In the genomic region with DNA sequence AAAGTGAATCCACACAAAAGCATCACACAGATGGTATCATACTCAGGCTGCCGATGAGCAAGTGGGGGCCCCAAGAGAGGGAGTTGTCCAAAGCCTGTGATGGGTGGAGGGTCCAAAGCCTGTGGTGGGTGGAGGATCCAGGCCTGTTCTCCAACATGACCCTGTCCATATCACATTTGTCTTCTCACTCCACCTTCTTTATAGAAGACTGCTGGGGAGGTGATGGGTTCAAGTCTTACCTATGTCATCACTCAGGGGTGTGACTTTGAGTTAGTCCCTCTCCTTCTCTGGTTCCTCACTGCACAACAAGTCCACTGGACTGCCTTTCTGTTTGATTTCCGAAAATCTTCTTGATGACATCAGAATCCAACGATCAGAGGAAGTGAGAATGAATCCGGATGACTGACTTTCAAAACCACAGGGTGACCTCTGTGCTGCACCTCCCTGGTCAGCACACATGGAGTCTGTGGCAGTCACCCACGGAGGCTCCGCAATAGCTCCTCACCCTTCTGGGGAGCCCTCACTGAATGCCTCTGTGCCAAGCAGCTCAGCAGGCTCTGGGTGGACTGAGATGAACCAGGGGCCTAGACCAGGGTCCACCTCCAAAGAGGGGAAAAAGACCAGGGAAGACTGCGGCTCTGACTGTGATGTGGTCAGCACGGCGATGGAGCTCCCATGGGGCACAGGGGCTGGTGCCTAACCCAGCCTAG, we compare ENCODE assay signal across 8 cellular contexts.
DNase-seq lines count a peak whose midpoint lies in the region; ATAC-seq and TF ChIP-seq lines count a peak whose summit lies in the region.

No MANE protein-coding gene starts in this region.

- H3K9ac ChIP-seq in smooth muscle cell (ENCODE audit: low read depth): no peak overlapping the region

- H3K4me3 ChIP-seq in GM08714 (ENCODE audit: low read length) (peak overlapping the region; percentile 6; the same call in 1 of the 2 replicates), cardiac fibroblast (replicated peaks in 1 of 2; ENCODE audit: low read depth in 2 of 2, low read length in 2 of 2) (no peak overlapping the region), smooth muscle cell (no peak overlapping the region)

- peak; percentile 35 for ATAC-seq in GM21360 (IDR thresholded peaks at IDR 0.05; ENCODE audit: unreplicated experiment)
- peak; percentile 65 to 67 for ATAC-seq in stimulated activated naive B cell treated with anti-CD40 and anti-IgM and Interleukin-4, amounts not matched to agents 10 μg/mL and 1 μg/mL and 100 μg/mL, for 72 hours (replicated peaks)

- H3K27me3 Mint-ChIP-seq in stimulated activated naive B cell treated with anti-CD40 and anti-IgM and Interleukin-4, amounts not matched to agents 10 μg/mL and 1 μg/mL and 100 μg/mL, for 72 hours: no peaks in the 10 kb centered on the region

- H4K20me1 ChIP-seq in smooth muscle cell (ENCODE audit: low read depth): no peaks in the 10 kb centered on the region

- H3K27ac ChIP-seq in smooth muscle cell (ENCODE audit: low read depth): no peak overlapping the region

- no peaks in the 10 kb centered on the region for H3K4me1 ChIP-seq in smooth muscle cell (ENCODE audit: low read depth)

- no peaks in the 10 kb centered on the region for H3K9me3 Mint-ChIP-seq in stimulated activated naive B cell treated with anti-CD40 and anti-IgM and Interleukin-4, amounts not matched to agents 10 μg/mL and 1 μg/mL and 100 μg/mL, for 72 hours

- no peaks in the 10 kb centered on the region for H3K79me2 ChIP-seq in smooth muscle cell (ENCODE audit: low read depth)

- H3K36me3 ChIP-seq in smooth muscle cell (ENCODE audit: low read depth): no peaks in the 10 kb centered on the region

- no peaks in the 10 kb centered on the region for H3K9me3 ChIP-seq in smooth muscle cell (replicated peaks; ENCODE audit: low read depth)

- H3F3A ChIP-seq in smooth muscle cell (ENCODE audit: low read depth): no peaks in the 10 kb centered on the region

- peaks cover 59 to 84% of the 10 kb centered on the region in 2 donors for H3K4me1 Mint-ChIP-seq in stimulated activated naive B cell treated with anti-CD40 and anti-IgM and Interleukin-4, amounts not matched to agents 10 μg/mL and 1 μg/mL and 100 μg/mL, for 72 hours

- H3K4me2 ChIP-seq in smooth muscle cell: no peak overlapping the region

- TF ChIP-seq CTCF in cardiac fibroblast (IDR thresholded peaks at IDR 0.05; ENCODE audit: low read depth, low read length): no peak
- no peak for TF ChIP-seq CTCF in smooth muscle cell (IDR thresholded peaks at IDR 0.05; ENCODE audit: borderline replicate concordance, insufficient read depth, poor library complexity, severe bottlenecking)

- DNase-seq in HS-5 (ENCODE audit: low read depth): peak; percentile 70
- DNase-seq in cardiac fibroblast (ENCODE audit: low read depth in 2 of 2): peak; percentile 57 to 83
- DNase-seq in stimulated activated naive B cell treated with anti-CD40 and anti-IgM and Interleukin-4, amounts not matched to agents 10 μg/mL and 1 μg/mL and 100 μg/mL, for 72 hours: peak; percentile 63
- no peak for DNase-seq in GM03348 (ENCODE audit: low spot score)
- no peak for DNase-seq in mesenteric fat pad (ENCODE audit: low spot score)
- DNase-seq in smooth muscle cell (lab: John Stamatoyannopoulos, UW; ENCODE audit: unreplicated experiment): no peak

- WGBS in smooth muscle cell (ENCODE audit: low lambda C conversion rate): 87% methylated on average over 9 of the region's 9 CpGs

- peak overlapping the region; percentile 61 to 71 for H3K4me3 Mint-ChIP-seq in stimulated activated naive B cell treated with anti-CD40 and anti-IgM and Interleukin-4, amounts not matched to agents 10 μg/mL and 1 μg/mL and 100 μg/mL, for 72 hours

- H3K27ac Mint-ChIP-seq in stimulated activated naive B cell treated with anti-CD40 and anti-IgM and Interleukin-4, amounts not matched to agents 10 μg/mL and 1 μg/mL and 100 μg/mL, for 72 hours: peak overlapping the region; percentile 93

- peaks cover 0 to 3% of the 10 kb centered on the region in 2 donors for H3K36me3 Mint-ChIP-seq in stimulated activated naive B cell treated with anti-CD40 and anti-IgM and Interleukin-4, amounts not matched to agents 10 μg/mL and 1 μg/mL and 100 μg/mL, for 72 hours

- no peaks in the 10 kb centered on the region for H3K27me3 ChIP-seq in smooth muscle cell (ENCODE audit: low read depth)

- no peak overlapping the region for H2AFZ ChIP-seq in smooth muscle cell (ENCODE audit: low read depth)

Comparison
In these comparisons a context has a peak if more than half of its experiments do, and no peak if none do; other contexts are left out.
1. DNase-seq: peak in HS-5 (single experiment), cardiac fibroblast (2 of 2) and stimulated activated naive B cell treated with anti-CD40 and anti-IgM and Interleukin-4, amounts not matched to agents 10 μg/mL and 1 μg/mL and 100 μg/mL, for 72 hours (single experiment); none in GM03348 (single experiment), mesenteric fat pad (single experiment) and smooth muscle cell (single experiment).